Comparison of ENCODE assay signal across 8 cellular contexts in genomic region chr11:61688368-61689163, GRCh38. TPM values are rescaled to one million over a fixed set of nuclear protein-coding genes. Genes with fewer than 3 reads are reported as not detected.
DNase-seq lines count a peak whose midpoint lies in the region; ATAC-seq and TF ChIP-seq lines count a peak whose summit lies in the region.

No MANE protein-coding gene starts in this region.

- peaks cover 19% of the 10 kb centered on the region for H3K27me3 Mint-ChIP-seq in CD8-positive, alpha-beta T cell (ENCODE audit: low read depth)

- TF ChIP-seq CTCF in CD8-positive, alpha-beta T cell (IDR thresholded peaks at IDR 0.05) = no peak

- no peaks in the 10 kb centered on the region for H3K9me3 ChIP-seq in SJCRH30 (replicated peaks)
- no peaks in the 10 kb centered on the region for H3K9me3 ChIP-seq in CD8-positive, alpha-beta T cell (ENCODE audit: low read length)

- CTCF ChIA-PET in CD8-positive, alpha-beta T cell (lab: Charles Lee) = interaction anchor here (1.5 kb wide), 1 partner anchor 45 kb away, joined by 5 read pairs; no protein-coding TSS in a partner anchor

- H3K27me3 ChIP-seq in SJCRH30 = no peaks in the 10 kb centered on the region
- no peaks in the 10 kb centered on the region for H3K27me3 ChIP-seq in CD8-positive, alpha-beta T cell (ENCODE audit: insufficient read depth, low read length)

- H3K4me3 ChIP-seq in SJCRH30 = peak overlapping the region; percentile 11; the same call in 1 of the 2 replicates
- H3K4me3 ChIP-seq in CD8-positive, alpha-beta T cell (ENCODE audit: low read depth, low read length) = no peak overlapping the region

- peaks cover 15% of the 10 kb centered on the region for H3K4me1 ChIP-seq in SJCRH30
- peaks cover 33% of the 10 kb centered on the region for H3K4me1 ChIP-seq in CD8-positive, alpha-beta T cell (ENCODE audit: insufficient read depth, low read length)

- no peaks in the 10 kb centered on the region for H3K36me3 Mint-ChIP-seq in CD8-positive, alpha-beta T cell

- no peaks in the 10 kb centered on the region for H3K4me1 Mint-ChIP-seq in CD8-positive, alpha-beta T cell (ENCODE audit: low read depth)

- intact Hi-C loops in CD8-positive, alpha-beta T cell (cut with DNase I, micrococcal nuclease) = no loop called here

- H3K36me3 ChIP-seq in SJCRH30 = no peaks in the 10 kb centered on the region
- no peaks in the 10 kb centered on the region for H3K36me3 ChIP-seq in CD8-positive, alpha-beta T cell (ENCODE audit: insufficient read depth, low read length)

- no peak overlapping the region for H3K27ac ChIP-seq in SJCRH30
- no peak overlapping the region for H3K27ac ChIP-seq in CD8-positive, alpha-beta T cell (ENCODE audit: low read depth, low read length)

- H3K27ac Mint-ChIP-seq in CD8-positive, alpha-beta T cell = no peak overlapping the region

- no peak overlapping the region for H3K4me3 Mint-ChIP-seq in CD8-positive, alpha-beta T cell

- DNase-seq in DMS79 treated with DMSO at 0.1 percent for 48 hours (lab: John Stamatoyannopoulos, UW) (peak; percentile 71), SJCRH30 (peak; percentile 43 to 59), fibroblast of the conjunctiva (ENCODE audit: low read depth) (peak; percentile 64), pulmonary artery endothelial cell (ENCODE audit: low read depth, low spot score) (peak; percentile 43)
- no peak for DNase-seq in CD8-positive, alpha-beta T cell

- ATAC-seq in CD8-positive, alpha-beta T cell = no peak
- ATAC-seq in GM19035 (IDR thresholded peaks at IDR 0.05; ENCODE audit: unreplicated experiment) (no peak), HG02610 (IDR thresholded peaks at IDR 0.05; ENCODE audit: unreplicated experiment) (no peak), GM18861 (IDR thresholded peaks at IDR 0.05; ENCODE audit: unreplicated experiment) (no peak)

- H3K9me3 Mint-ChIP-seq in CD8-positive, alpha-beta T cell = no peaks in the 10 kb centered on the region

- POLR2A ChIA-PET in CD8-positive, alpha-beta T cell (lab: Charles Lee) = no interaction called here

RNA-seq across cellular contexts. Expression of gene DAGLA, which starts 8.4 kb away (rescaled TPM):
- total RNA-seq in SJCRH30 (2014; rRNA removed; shearing (Covaris generic)) = 2.1 and 2.5 TPM in 2 replicates
- 1.3 and 1.5 TPM in 2 replicates for total RNA-seq in pulmonary artery endothelial cell
- under 1 TPM; 0.06 to 0.08 TPM for total RNA-seq in CD8-positive, alpha-beta T cell

Comparison
In these comparisons a context has a peak if more than half of its experiments do, and no peak if none do; other contexts are left out.
1. DNase-seq: peak in DMS79 treated with DMSO at 0.1 percent for 48 hours (single experiment), SJCRH30 (2 of 2), fibroblast of the conjunctiva (single experiment) and pulmonary artery endothelial cell (single experiment); none in CD8-positive, alpha-beta T cell (0 of 7).